ENCODE assay signal across 20 cellular contexts in genomic region chr16:75628351-75628750, GRCh38. TPM values are rescaled to one million over a fixed set of nuclear protein-coding genes. Genes with fewer than 3 reads are reported as not detected.
DNase-seq lines count a peak whose midpoint lies in the region; ATAC-seq and TF ChIP-seq lines count a peak whose summit lies in the region.
"Had no signal": no experiment of that assay in that cellular context is flagged by ENCODE, and none has a peak within 500 bp of the region (broad histone marks: within the 10 kb centered on the region; RNA-seq: fewer than 3 reads in every experiment).

No MANE protein-coding gene starts in this region.

- H3K4me1 ChIP-seq in cardiac muscle cell (ENCODE audit: low read depth) = no peaks in the 10 kb centered on the region
- peaks cover 17% of the 10 kb centered on the region for H3K4me1 ChIP-seq in upper lobe of right lung
- H3K4me1 ChIP-seq: foreskin keratinocyte, parathyroid adenoma had no signal

- H3K27me3 Mint-ChIP-seq in activated CD4-positive, alpha-beta memory T cell treated with anti-CD3 and anti-CD28 coated beads, Interleukin-2, amount 10 ng/mL, durations not matched to agents 7 days and 5 days = no peaks in the 10 kb centered on the region
- peaks cover 27% of the 10 kb centered on the region for H3K27me3 Mint-ChIP-seq in endothelial cell (ENCODE audit: unreplicated experiment)

- no peaks in the 10 kb centered on the region for H3K27me3 ChIP-seq in cardiac muscle cell
- H3K27me3 ChIP-seq in upper lobe of right lung = no peaks in the 10 kb centered on the region
- H3K27me3 ChIP-seq: ascending aorta, foreskin keratinocyte, MG63, sigmoid colon had no signal

- peaks cover 77% of the 10 kb centered on the region for H3K36me3 Mint-ChIP-seq in activated CD4-positive, alpha-beta memory T cell treated with anti-CD3 and anti-CD28 coated beads, Interleukin-2, amount 10 ng/mL, durations not matched to agents 7 days and 5 days (ENCODE audit: low read depth)
- H3K36me3 Mint-ChIP-seq in endothelial cell (ENCODE audit: low read depth, unreplicated experiment) = peaks cover 77% of the 10 kb centered on the region

- TF ChIP-seq CTCF in cardiac muscle cell (IDR thresholded peaks at IDR 0.05; ENCODE audit: low read depth, low read length) (no peak), endothelial cell (IDR thresholded peaks at IDR 0.05; ENCODE audit: unreplicated experiment) (no peak), upper lobe of right lung (IDR thresholded peaks at IDR 0.05) (no peak)

- peaks cover 52% of the 10 kb centered on the region for H3K4me1 Mint-ChIP-seq in activated CD4-positive, alpha-beta memory T cell treated with anti-CD3 and anti-CD28 coated beads, Interleukin-2, amount 10 ng/mL, durations not matched to agents 7 days and 5 days
- peaks cover 53% of the 10 kb centered on the region for H3K4me1 Mint-ChIP-seq in endothelial cell (ENCODE audit: unreplicated experiment)

- no peaks in the 10 kb centered on the region for H3K9me3 Mint-ChIP-seq in activated CD4-positive, alpha-beta memory T cell treated with anti-CD3 and anti-CD28 coated beads, Interleukin-2, amount 10 ng/mL, durations not matched to agents 7 days and 5 days
- no peaks in the 10 kb centered on the region for H3K9me3 Mint-ChIP-seq in endothelial cell (ENCODE audit: unreplicated experiment)
- H3K9me3 Mint-ChIP-seq: HFFc6 had no signal

- intact Hi-C loops in Right ventricle myocardium inferior (cut with DNase I) (no loop called here), upper lobe of right lung (cut with DNase I) (no loop called here)

- H3K4me3 Mint-ChIP-seq in activated CD4-positive, alpha-beta memory T cell treated with anti-CD3 and anti-CD28 coated beads, Interleukin-2, amount 10 ng/mL, durations not matched to agents 7 days and 5 days = no peak overlapping the region
- peak overlapping the region; percentile 79 for H3K4me3 Mint-ChIP-seq in endothelial cell (ENCODE audit: unreplicated experiment)
- H3K4me3 Mint-ChIP-seq: HFFc6 had no signal

- H3K36me3 ChIP-seq in cardiac muscle cell (peaks cover 35% of the 10 kb centered on the region), upper lobe of right lung (peaks cover 79% of the 10 kb centered on the region)

- H3K4me3 ChIP-seq in cardiac muscle cell = no peak overlapping the region
- H3K4me3 ChIP-seq in upper lobe of right lung = no peak overlapping the region
- H3K4me3 ChIP-seq: ascending aorta, MG63, sigmoid colon had no signal

- H3K27ac ChIP-seq in cardiac muscle cell = peak overlapping the region; percentile 66
- peak overlapping the region; percentile 25 for H3K27ac ChIP-seq in upper lobe of right lung
- H3K27ac ChIP-seq: ascending aorta, foreskin keratinocyte, parathyroid adenoma, sigmoid colon had no signal

- CTCF ChIA-PET in activated CD4-positive, alpha-beta memory T cell treated with anti-CD3 and anti-CD28 coated beads, Interleukin-2, amount 10 ng/mL, durations not matched to agents 7 days and 5 days (lab: Charles Lee) = interaction anchor here (1.1 kb wide), 1 partner anchor 9 kb away, joined by 4 read pairs; no protein-coding TSS in a partner anchor

- ATAC-seq in Right ventricle myocardium inferior = no peak
- no peak for ATAC-seq in upper lobe of right lung
- no peak for ATAC-seq in GM18858 (IDR thresholded peaks at IDR 0.05; ENCODE audit: unreplicated experiment)
- ATAC-seq: foreskin keratinocyte, left colon had no signal

- DNase-seq in cardiac muscle cell (ENCODE audit: low read depth in 1 of 2, low spot score in 1 of 2) (no peak), Right ventricle myocardium inferior (ENCODE audit: missing footprints) (no peak), endothelial cell (ENCODE audit: low spot score) (peak; percentile 33), upper lobe of right lung (no peak), NCI-H526 treated with DMSO at 0.1 percent for 48 hours (lab: John Stamatoyannopoulos, UW) (no peak), T1000 (lab: John Stamatoyannopoulos, UW) (no peak)
- no peak for DNase-seq in activated CD4-positive, alpha-beta memory T cell treated with anti-CD3 and anti-CD28 coated beads, Interleukin-2, amount 10 ng/mL, durations not matched to agents 7 days and 5 days
- DNase-seq: activated T-cell treated with anti-CD3 and anti-CD28 coated beads, Interleukin-2, amount 50 U/mL, for 48 hours; foreskin keratinocyte; HFFc6; left colon; MG63; NCI-H2227 treated with DMSO at 0.1 percent for 48 hours; sigmoid colon; stimulated activated CD4-positive, alpha-beta T cell treated with anti-CD3 and anti-CD28 coated beads, Interleukin-1b, Interleukin-23, amount 100 ng/mL, for 48 hours had no signal

- POLR2A ChIA-PET in activated CD4-positive, alpha-beta memory T cell treated with anti-CD3 and anti-CD28 coated beads, Interleukin-2, amount 10 ng/mL, durations not matched to agents 7 days and 5 days (lab: Charles Lee) = interaction anchor here (0.8 to 7.5 kb wide), 4 partner anchors 11 to 20 kb away, joined by 3 to 46 read pairs (median 4); partner anchors contain the start of genes KARS1 and TERF2IP

- H3K27ac Mint-ChIP-seq in activated CD4-positive, alpha-beta memory T cell treated with anti-CD3 and anti-CD28 coated beads, Interleukin-2, amount 10 ng/mL, durations not matched to agents 7 days and 5 days = peak overlapping the region; percentile 86
- H3K27ac Mint-ChIP-seq in endothelial cell (ENCODE audit: unreplicated experiment) = peak overlapping the region; percentile 97
- H3K27ac Mint-ChIP-seq: HFFc6 had no signal

- H3K9me3 ChIP-seq in cardiac muscle cell (ENCODE audit: low read depth) (no peaks in the 10 kb centered on the region), upper lobe of right lung (no peaks in the 10 kb centered on the region)
- H3K9me3 ChIP-seq: ascending aorta, MG63, sigmoid colon had no signal

RNA-seq across cellular contexts. Expression of gene ADAT1, which starts 5.3 kb away (rescaled TPM):
- total RNA-seq in cardiac muscle cell (52.4 and 66.1 TPM in 2 replicates), Right ventricle myocardium inferior (19.5 TPM), endothelial cell (ENCODE audit: unreplicated experiment) (137 TPM), upper lobe of right lung (44.8 TPM)
- 21.6 and 23.3 TPM in 2 replicates for polyA plus RNA-seq in cardiac muscle cell
- 10 to 100 TPM; 50.7 to 56.0 TPM for total RNA-seq in activated CD4-positive, alpha-beta memory T cell treated with anti-CD3 and anti-CD28 coated beads, Interleukin-2, amount 10 ng/mL, durations not matched to agents 7 days and 5 days

RNA-seq across cellular contexts. Expression of gene KARS1, which starts 19.1 kb away (rescaled TPM):
- total RNA-seq in cardiac muscle cell (106 and 114 TPM in 2 replicates), Right ventricle myocardium inferior (145 TPM), endothelial cell (ENCODE audit: unreplicated experiment) (161 TPM), upper lobe of right lung (90.5 TPM)
- polyA plus RNA-seq in cardiac muscle cell = 132 and 160 TPM in 2 replicates
- total RNA-seq in activated CD4-positive, alpha-beta memory T cell treated with anti-CD3 and anti-CD28 coated beads, Interleukin-2, amount 10 ng/mL, durations not matched to agents 7 days and 5 days = 100 to 1,000 TPM; 169 to 170 TPM

RNA-seq across cellular contexts. Expression of gene TERF2IP, which starts 19.2 kb away (rescaled TPM):
- total RNA-seq in cardiac muscle cell (45.3 and 79.8 TPM in 2 replicates), Right ventricle myocardium inferior (51.7 TPM), endothelial cell (ENCODE audit: unreplicated experiment) (48.0 TPM), upper lobe of right lung (56.2 TPM)
- polyA plus RNA-seq in cardiac muscle cell = 66.6 and 85.1 TPM in 2 replicates
- total RNA-seq in activated CD4-positive, alpha-beta memory T cell treated with anti-CD3 and anti-CD28 coated beads, Interleukin-2, amount 10 ng/mL, durations not matched to agents 7 days and 5 days = 10 to 100 TPM; 92.7 to 96.2 TPM

RNA-seq across cellular contexts. Expression of gene CPHXL2, which starts 48.5 kb away (rescaled TPM):
- total RNA-seq in cardiac muscle cell = not detected in 2 replicates
- 0.70 TPM in 1 of 2 replicates, not detected in the other for polyA plus RNA-seq in cardiac muscle cell
- not detected for total RNA-seq in Right ventricle myocardium inferior
- not detected for total RNA-seq in activated CD4-positive, alpha-beta memory T cell treated with anti-CD3 and anti-CD28 coated beads, Interleukin-2, amount 10 ng/mL, durations not matched to agents 7 days and 5 days
- not detected for total RNA-seq in endothelial cell (ENCODE audit: unreplicated experiment)
- not detected for total RNA-seq in upper lobe of right lung
- total RNA-seq: ascending aorta; foreskin keratinocyte; HFFc6; left colon; sigmoid colon; subcutaneous adipose tissue; T-helper 2 cell treated with Interferon-gamma antibody and Interleukin-4, amounts not matched to agents 100 ng/mL and 5 ng/mL, for 36 hours had no signal
- polyA plus RNA-seq: foreskin keratinocyte, sigmoid colon had no signal
